Comparison of ENCODE assay signal across 1 cellular context in genomic region chr3:57803647-57804081, GRCh38.
A peak's percentile ranks its signal among the peaks of the same experiment; 100 is the strongest.
TF ChIP-seq lines count a peak whose summit lies in the region.

No MANE protein-coding gene starts in this region.

TF ChIP-seq in HEK293, 187 proteins besides CTCF, POLR2A, EP300 and RAD21 (continued from another document and continues in another):
- TF ChIP-seq PRDM1 (tag by site-specific recombination; IDR thresholded peaks at IDR 0.05): peak; percentile 77
- 0 out of 2 replicates have a peak, but pooled peaks have one; percentile 39 for TF ChIP-seq INSM2 (tag by site-specific recombination; IDR thresholded peaks at IDR 0.05)
- TF ChIP-seq GFI1B (tag by site-specific recombination; IDR thresholded peaks at IDR 0.05): peak; percentile 73; the same call in 1 of the 2 replicates
- TF ChIP-seq ZNF692 (tag by site-specific recombination; IDR thresholded peaks at IDR 0.05): peak; percentile 68; the same call in 1 of the 2 replicates
- no peak for TF ChIP-seq ZNF416 (tag by site-specific recombination; IDR thresholded peaks at IDR 0.05)
- no peak for TF ChIP-seq ZSCAN30 (tag by site-specific recombination; IDR thresholded peaks at IDR 0.05)
- TF ChIP-seq ZNF133 (tag by site-specific recombination; IDR thresholded peaks at IDR 0.05): no peak
- peak; percentile 65; the same call in 1 of the 2 replicates for TF ChIP-seq ZNF184 (tag by site-specific recombination; IDR thresholded peaks at IDR 0.05)
- no peak for TF ChIP-seq KLF10 (tag by site-specific recombination; IDR thresholded peaks at IDR 0.05)
- no peak for TF ChIP-seq ZNF354C (tag by site-specific recombination; IDR thresholded peaks at IDR 0.05; ENCODE audit: borderline replicate concordance, low read depth)
- TF ChIP-seq ZNF223 (tag by site-specific recombination; IDR thresholded peaks at IDR 0.05): no peak
- peak; percentile 70 for TF ChIP-seq PATZ1 (tag by site-specific recombination; IDR thresholded peaks at IDR 0.05)
- no peak for TF ChIP-seq ZNF555 (tag by site-specific recombination; conservative IDR thresholded peaks at IDR 0.05)
- no peak for TF ChIP-seq ZNF548 (tag by site-specific recombination; IDR thresholded peaks at IDR 0.05)
- TF ChIP-seq, protein P1, sequence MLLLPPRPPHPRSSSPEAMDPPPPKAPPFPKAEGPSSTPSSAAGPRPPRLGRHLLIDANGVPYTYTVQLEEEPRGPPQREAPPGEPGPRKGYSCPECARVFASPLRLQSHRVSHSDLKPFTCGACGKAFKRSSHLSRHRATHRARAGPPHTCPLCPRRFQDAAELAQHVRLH (tag by site-specific recombination; IDR thresholded peaks at IDR 0.05): no peak
- no peak for TF ChIP-seq MYNN (tag by site-specific recombination; IDR thresholded peaks at IDR 0.05; ENCODE audit: borderline replicate concordance)
- TF ChIP-seq BCL11B (tag by site-specific recombination; IDR thresholded peaks at IDR 0.05; ENCODE audit: low read depth): no peak
- TF ChIP-seq SP2 (tag by site-specific recombination; IDR thresholded peaks at IDR 0.05): no peak
- TF ChIP-seq ZFP41 (tag by site-specific recombination; IDR thresholded peaks at IDR 0.05; ENCODE audit: borderline replicate concordance): no peak
- no peak for TF ChIP-seq ZNF292 (tag by site-specific recombination; IDR thresholded peaks at IDR 0.05; ENCODE audit: borderline replicate concordance, low read depth)
- no peak for TF ChIP-seq ZNF302 (tag by site-specific recombination; IDR thresholded peaks at IDR 0.05; ENCODE audit: low read depth)
- no peak for TF ChIP-seq ZFHX2 (tag by site-specific recombination; conservative IDR thresholded peaks at IDR 0.05)
- peak; percentile 76 for TF ChIP-seq ZNF366 (tag by site-specific recombination; conservative IDR thresholded peaks at IDR 0.05)
- peak; percentile 91 for TF ChIP-seq WT1 (tag by site-specific recombination; IDR thresholded peaks at IDR 0.05)
- no peak for TF ChIP-seq ZNF621 (tag by site-specific recombination; IDR thresholded peaks at IDR 0.05)
- peak; percentile 89 for TF ChIP-seq PRDM6 (tag by site-specific recombination; IDR thresholded peaks at IDR 0.05)
- TF ChIP-seq ZBTB44 (tag by site-specific recombination; IDR thresholded peaks at IDR 0.05): peak; percentile 75; the same call in 1 of the 2 replicates
- TF ChIP-seq ZNF660 (tag by site-specific recombination; IDR thresholded peaks at IDR 0.05): peak; percentile 56; the same call in 1 of the 2 replicates
- TF ChIP-seq FEZF1 (tag by site-specific recombination; IDR thresholded peaks at IDR 0.05): no peak
- TF ChIP-seq ZNF510 (tag by site-specific recombination; IDR thresholded peaks at IDR 0.05; ENCODE audit: insufficient replicate concordance): peak; percentile 37
- 0 out of 2 replicates have a peak, but pooled peaks have one; percentile 32 for TF ChIP-seq ZXDB (tag by site-specific recombination; IDR thresholded peaks at IDR 0.05)
- TF ChIP-seq, protein P2, sequence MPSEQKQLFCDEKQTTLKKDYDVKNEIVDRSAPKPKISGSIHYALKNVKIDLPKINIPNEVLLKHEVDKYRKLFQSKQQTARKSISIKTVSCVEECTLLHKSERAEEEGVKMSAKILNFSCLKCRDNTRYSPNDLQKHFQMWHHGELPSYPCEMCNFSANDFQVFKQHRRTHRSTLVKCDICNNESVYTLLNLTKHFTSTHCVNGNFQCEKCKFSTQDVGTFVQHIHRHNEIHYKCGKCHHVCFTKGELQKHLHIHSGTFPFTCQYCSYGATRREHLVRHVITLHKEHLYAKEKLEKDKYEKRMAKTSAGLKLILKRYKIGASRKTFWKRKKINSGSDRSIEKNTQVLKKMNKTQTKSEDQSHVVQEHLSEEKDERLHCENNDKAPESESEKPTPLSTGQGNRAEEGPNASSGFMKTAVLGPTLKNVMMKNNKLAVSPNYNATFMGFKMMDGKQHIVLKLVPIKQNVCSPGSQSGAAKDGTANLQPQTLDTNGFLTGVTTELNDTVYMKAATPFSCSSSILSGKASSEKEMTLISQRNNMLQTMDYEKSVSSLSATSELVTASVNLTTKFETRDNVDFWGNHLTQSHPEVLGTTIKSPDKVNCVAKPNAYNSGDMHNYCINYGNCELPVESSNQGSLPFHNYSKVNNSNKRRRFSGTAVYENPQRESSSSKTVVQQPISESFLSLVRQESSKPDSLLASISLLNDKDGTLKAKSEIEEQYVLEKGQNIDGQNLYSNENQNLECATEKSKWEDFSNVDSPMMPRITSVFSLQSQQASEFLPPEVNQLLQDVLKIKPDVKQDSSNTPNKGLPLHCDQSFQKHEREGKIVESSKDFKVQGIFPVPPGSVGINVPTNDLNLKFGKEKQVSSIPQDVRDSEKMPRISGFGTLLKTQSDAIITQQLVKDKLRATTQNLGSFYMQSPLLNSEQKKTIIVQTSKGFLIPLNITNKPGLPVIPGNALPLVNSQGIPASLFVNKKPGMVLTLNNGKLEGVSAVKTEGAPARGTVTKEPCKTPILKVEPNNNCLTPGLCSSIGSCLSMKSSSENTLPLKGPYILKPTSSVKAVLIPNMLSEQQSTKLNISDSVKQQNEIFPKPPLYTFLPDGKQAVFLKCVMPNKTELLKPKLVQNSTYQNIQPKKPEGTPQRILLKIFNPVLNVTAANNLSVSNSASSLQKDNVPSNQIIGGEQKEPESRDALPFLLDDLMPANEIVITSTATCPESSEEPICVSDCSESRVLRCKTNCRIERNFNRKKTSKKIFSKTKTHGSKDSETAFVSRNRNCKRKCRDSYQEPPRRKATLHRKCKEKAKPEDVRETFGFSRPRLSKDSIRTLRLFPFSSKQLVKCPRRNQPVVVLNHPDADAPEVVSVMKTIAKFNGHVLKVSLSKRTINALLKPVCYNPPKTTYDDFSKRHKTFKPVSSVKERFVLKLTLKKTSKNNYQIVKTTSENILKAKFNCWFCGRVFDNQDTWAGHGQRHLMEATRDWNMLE (tag by site-specific recombination; conservative IDR thresholded peaks at IDR 0.05; ENCODE audit: low read depth): 0 out of 2 replicates have a peak, but pooled peaks have one; percentile 28
- no peak for TF ChIP-seq ZNF654 (tag by site-specific recombination; IDR thresholded peaks at IDR 0.05; ENCODE audit: low read depth)
- TF ChIP-seq ZNF558 (tag by site-specific recombination; IDR thresholded peaks at IDR 0.05): no peak
- TF ChIP-seq TRIM28 (IDR thresholded peaks at IDR 0.05; ENCODE audit: borderline replicate concordance, low read length): no peak
- TF ChIP-seq IKZF3 (tag by site-specific recombination; IDR thresholded peaks at IDR 0.05): peak; percentile 68; the same call in 1 of the 2 replicates
- peak; percentile 78 for TF ChIP-seq GLIS1 (tag by site-specific recombination; IDR thresholded peaks at IDR 0.05)
- no peak for TF ChIP-seq ZNF768 (tag by site-specific recombination; IDR thresholded peaks at IDR 0.05)
- no peak for TF ChIP-seq ZNF76 (tag by site-specific recombination; IDR thresholded peaks at IDR 0.05; ENCODE audit: borderline replicate concordance, low read depth)
- TF ChIP-seq ZNF776 (tag by site-specific recombination; IDR thresholded peaks at IDR 0.05; ENCODE audit: borderline replicate concordance): no peak
- no peak for TF ChIP-seq ZNF114 (tag by site-specific recombination; IDR thresholded peaks at IDR 0.05)
- TF ChIP-seq ZNF544 (tag by site-specific recombination; IDR thresholded peaks at IDR 0.05): no peak
- TF ChIP-seq, protein P3, sequence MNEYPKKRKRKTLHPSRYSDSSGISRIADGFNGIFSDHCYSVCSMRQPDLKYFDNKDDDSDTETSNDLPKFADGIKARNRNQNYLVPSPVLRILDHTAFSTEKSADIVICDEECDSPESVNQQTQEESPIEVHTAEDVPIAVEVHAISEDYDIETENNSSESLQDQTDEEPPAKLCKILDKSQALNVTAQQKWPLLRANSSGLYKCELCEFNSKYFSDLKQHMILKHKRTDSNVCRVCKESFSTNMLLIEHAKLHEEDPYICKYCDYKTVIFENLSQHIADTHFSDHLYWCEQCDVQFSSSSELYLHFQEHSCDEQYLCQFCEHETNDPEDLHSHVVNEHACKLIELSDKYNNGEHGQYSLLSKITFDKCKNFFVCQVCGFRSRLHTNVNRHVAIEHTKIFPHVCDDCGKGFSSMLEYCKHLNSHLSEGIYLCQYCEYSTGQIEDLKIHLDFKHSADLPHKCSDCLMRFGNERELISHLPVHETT (tag by site-specific recombination; IDR thresholded peaks at IDR 0.05): peak; percentile 71; the same call in 1 of the 2 replicates
- TF ChIP-seq SP3 (tag by site-specific recombination; IDR thresholded peaks at IDR 0.05): peak; percentile 49
- TF ChIP-seq ZBTB49 (tag by site-specific recombination; IDR thresholded peaks at IDR 0.05; ENCODE audit: low read depth): no peak
- no peak for TF ChIP-seq ZNF529 (tag by site-specific recombination; IDR thresholded peaks at IDR 0.05; ENCODE audit: insufficient replicate concordance)
